ENCODE assay signal across 8 cellular contexts in the genomic region with DNA sequence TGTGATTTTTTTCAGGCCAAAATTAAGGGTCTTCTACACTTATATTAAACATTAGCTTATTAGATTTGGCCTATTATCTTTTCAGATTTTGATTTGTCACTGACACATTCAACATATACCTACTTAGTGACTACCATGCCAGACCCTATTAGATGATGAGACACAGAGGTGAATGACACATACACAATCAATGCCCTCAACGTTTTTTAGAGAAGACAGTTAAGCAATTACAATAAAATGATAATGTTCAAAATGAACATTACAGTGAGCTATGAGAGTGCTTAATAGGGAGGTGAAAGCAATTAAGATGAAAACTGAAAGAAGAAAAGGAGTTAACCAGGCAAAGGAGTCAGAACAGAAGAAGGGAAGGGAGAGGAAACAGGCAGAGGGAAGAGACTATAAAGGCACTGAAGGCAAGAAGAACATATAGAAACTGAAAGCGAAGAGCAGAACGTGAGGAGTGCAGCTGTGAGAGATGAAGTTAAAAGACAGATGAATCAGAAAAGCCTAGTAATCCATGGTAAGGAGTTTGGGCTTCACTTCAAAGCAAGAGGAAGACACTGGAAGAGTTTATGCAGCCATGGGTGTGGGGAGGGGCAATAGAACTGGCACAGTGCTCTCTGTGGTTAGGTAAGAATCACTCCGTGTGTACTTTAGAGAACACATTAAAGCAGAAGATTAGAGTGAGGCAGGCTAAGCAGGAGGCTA.
DNase-seq lines count a peak whose midpoint lies in the region; ATAC-seq and TF ChIP-seq lines count a peak whose summit lies in the region.

No MANE protein-coding gene starts in this region.

- intact Hi-C loops in PC-3 (cut with micrococcal nuclease), result loop anchor here (5.0 kb wide), 1 partner anchor 156 kb away; a partner anchor contains a TSS

- TF ChIP-seq CTCF in PC-3 (conservative IDR thresholded peaks at IDR 0.05; ENCODE audit: low read depth, low read length) (no peak), foreskin fibroblast (IDR thresholded peaks at IDR 0.05; ENCODE audit: low read depth, low read length) (no peak)

- no TSS peak for BruUV-seq in PC-3 (replicated peaks; lab: Mats Ljungman, UMichigan)

- H3K9me2 ChIP-seq in PC-3 (replicated peaks; ENCODE audit: low read length), result no peaks in the 10 kb centered on the region

- H3K4me3 ChIP-seq in PC-3 (ENCODE audit: low read length), result peak overlapping the region; percentile 28; the same call in 1 of the 2 replicates
- H3K4me3 ChIP-seq in foreskin fibroblast (ENCODE audit: low read depth in 1 of 2, low read length in 2 of 2), result peak overlapping the region; percentile 29 to 51

- H3K36me3 ChIP-seq in PC-3 (ENCODE audit: low read depth, low read length), result no peaks in the 10 kb centered on the region

- no peaks in the 10 kb centered on the region for H3K79me2 ChIP-seq in PC-3 (ENCODE audit: low read length)

- H3K4me2 ChIP-seq in PC-3 (ENCODE audit: low read length), result peak overlapping the region; percentile 64

- 0 out of 2 replicates have a peak overlapping the region, but pooled peaks have one; percentile 9 for H3K27ac ChIP-seq in PC-3 (ENCODE audit: low read length)

- ATAC-seq in HG02938 (IDR thresholded peaks at IDR 0.05; ENCODE audit: unreplicated experiment) (peak; percentile 88), PC-3 (peak; percentile 75)

- DNase-seq in stimulated activated CD4-positive, alpha-beta T cell treated with anti-CD3 and anti-CD28 coated beads, Interleukin-1b, Interleukin-23, amount 100 ng/mL, for 48 hours, result peak; percentile 34
- no peak for DNase-seq in stimulated activated CD4-positive, alpha-beta T cell treated with anti-CD3 and anti-CD28 coated beads, Interleukin-4, amount 100 ng/mL, for 1 hour
- peak; percentile 87 for DNase-seq in PC-3
- peak; percentile 51 to 61 for DNase-seq in foreskin fibroblast
- DNase-seq in SW 1271 (lab: John Stamatoyannopoulos, UW), result no peak
- DNase-seq in COR-L47 (lab: John Stamatoyannopoulos, UW), result no peak
- no peak for DNase-seq in ureter (ENCODE audit: low spot score)

- peaks cover 13% of the 10 kb centered on the region; the same call in 1 of the 2 replicates for H4K20me1 ChIP-seq in PC-3 (ENCODE audit: low read length)

- H3K9me3 ChIP-seq in PC-3 (ENCODE audit: low read length), result no peaks in the 10 kb centered on the region

- no peaks in the 10 kb centered on the region for H3K27me3 ChIP-seq in PC-3 (ENCODE audit: low read length)

- no peak overlapping the region for H2AFZ ChIP-seq in PC-3 (ENCODE audit: low read length)

- H3F3A ChIP-seq in PC-3 (ENCODE audit: low read length, unreplicated experiment), result peaks cover 19% of the 10 kb centered on the region

- no peak overlapping the region for H3K9ac ChIP-seq in PC-3 (ENCODE audit: low read length)

- POLR2A ChIA-PET in PC-3 (lab: Charles Lee; ENCODE audit: unreplicated experiment), result no interaction called here

- CTCF ChIA-PET in PC-3 (lab: Charles Lee), result no interaction called here

- peaks cover 70% of the 10 kb centered on the region for H3K4me1 ChIP-seq in PC-3 (ENCODE audit: insufficient read depth, low read length)

Comparison
In these comparisons a context has a peak if more than half of its experiments do, and no peak if none do; other contexts are left out.
1. DNase-seq: peak in stimulated activated CD4-positive, alpha-beta T cell treated with anti-CD3 and anti-CD28 coated beads, Interleukin-1b, Interleukin-23, amount 100 ng/mL, for 48 hours (single experiment), PC-3 (single experiment) and foreskin fibroblast (2 of 2); none in stimulated activated CD4-positive, alpha-beta T cell treated with anti-CD3 and anti-CD28 coated beads, Interleukin-4, amount 100 ng/mL, for 1 hour (single experiment), SW 1271 (0 of 2), COR-L47 (single experiment) and ureter (single experiment).